8 cellular contexts compared by ENCODE assay signal in the genomic region with DNA sequence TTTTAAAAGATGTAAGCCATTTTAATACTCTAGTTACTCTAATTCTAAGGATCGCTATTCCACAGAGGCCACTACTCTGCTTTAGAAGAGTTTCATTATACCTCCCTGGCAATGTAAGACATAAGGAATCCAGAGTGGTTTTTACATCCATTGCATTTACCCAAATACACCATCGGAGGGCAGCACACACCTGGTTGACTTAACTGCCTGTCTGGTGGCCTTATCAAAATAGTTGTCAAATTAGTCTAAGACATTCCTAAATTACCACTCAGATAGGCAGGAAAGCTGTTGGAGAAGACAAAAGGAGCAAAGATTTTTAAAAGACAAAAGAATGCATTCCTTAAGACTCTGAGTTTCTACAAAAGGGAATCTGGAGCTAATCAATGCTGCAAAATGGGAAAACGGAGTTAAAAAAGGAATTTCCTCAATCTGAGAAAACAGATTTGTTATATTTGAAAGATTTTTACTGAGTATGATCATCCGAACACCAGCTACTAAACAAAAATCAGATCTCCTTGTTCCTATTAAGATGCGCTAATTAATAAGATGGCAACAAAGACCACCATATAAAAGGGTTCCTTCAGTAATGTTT. TPM values are rescaled to one million over a fixed set of nuclear protein-coding genes. Genes with fewer than 3 reads are reported as not detected.
DNase-seq lines count a peak whose midpoint lies in the region; ATAC-seq lines count a peak whose summit lies in the region.

No MANE protein-coding gene starts in this region.

- DNase-seq in DMS53 (lab: John Stamatoyannopoulos, UW) (peak; percentile 87), NCI-H1092 (lab: John Stamatoyannopoulos, UW) (peak; percentile 30), SK-MEL-5 (ENCODE audit: low read depth, low spot score) (peak; percentile 81), brain pericyte (ENCODE audit: low read depth, low spot score) (peak; percentile 29), inferior parietal cortex (ENCODE audit: extremely low spot score) (peak; percentile 79)
- peak; percentile 7 for DNase-seq in stimulated activated CD4-positive, alpha-beta T cell treated with anti-CD3 and anti-CD28 coated beads, Interleukin-2, amount 100 ng/mL, for 4 hours (ENCODE audit: low read depth)

- ATAC-seq in GM21786 (IDR thresholded peaks at IDR 0.05; ENCODE audit: unreplicated experiment), result peak; percentile 65
- ATAC-seq in HG03025 (IDR thresholded peaks at IDR 0.05; ENCODE audit: low FRiP score, unreplicated experiment), result no peak

- in situ Hi-C loops in SK-MEL-5 (cut with HindIII; ENCODE audit: low pct_unique_long_range_greater_than_20kb, low sequenced_read_pairs), result no loop called here

RNA-seq across cellular contexts. Expression of gene FGD4, which starts 33.8 kb away (rescaled TPM):
- total RNA-seq in SK-MEL-5 (2014; rRNA removed; shearing (Covaris generic)), result 30.5 and 32.3 TPM in 2 replicates
- polyA plus RNA-seq in SK-MEL-5 (2015; cell fraction: cytosol; rRNA removed), result 8.5 and 14.5 TPM in 2 replicates
- 15.4 and 24.1 TPM in 2 replicates for polyA plus RNA-seq in SK-MEL-5 (2015; cell fraction: nucleus; rRNA removed)

Comparison
In these comparisons a context has a peak if more than half of its experiments do, and no peak if none do; other contexts are left out.
1. DNase-seq: peak in every context shown above with its lines; median percentile 87 in DMS53; 81 in SK-MEL-5; 79 in inferior parietal cortex; 30 in NCI-H1092; 29 in brain pericyte; 7 in stimulated activated CD4-positive, alpha-beta T cell treated with anti-CD3 and anti-CD28 coated beads, Interleukin-2, amount 100 ng/mL, for 4 hours.